8 cellular contexts compared by ENCODE assay signal in genomic region chr6:145964948-145965366, GRCh38. TPM values are rescaled to one million over a fixed set of nuclear protein-coding genes. Genes with fewer than 3 reads are reported as not detected.
A peak's percentile ranks its signal among the peaks of the same experiment; 100 is the strongest.
DNase-seq lines count a peak whose midpoint lies in the region; ATAC-seq, FAIRE-seq and TF ChIP-seq lines count a peak whose summit lies in the region.

No MANE protein-coding gene starts in this region.

- intact Hi-C loops in heart left ventricle (cut with DNase I), result loop anchor here in 8 of 10 donors (5.0 to 10.0 kb wide), 10 partner anchors 148 to 1240 kb away; partner anchors contain the start of genes RAB32 (in 7 of the 8), EPM2A (in 2 of the 8), FBXO30 (in 2 of the 8) and STXBP5 (in 1 of the 8)
- intact Hi-C loops in left cardiac atrium (cut with DNase I), result loop anchor here in 1 of 2 donors (5.0 to 10.0 kb wide), 2 partner anchors 150 to 228 kb away; partner anchors contain the start of genes EPM2A and FBXO30

- peak overlapping the region; percentile 67 to 96 (median 80) for H3K4me3 ChIP-seq in heart left ventricle
- peak overlapping the region; percentile 95 for H3K4me3 ChIP-seq in iPS-20b (ENCODE audit: low read length)
- H3K4me3 ChIP-seq in stomach smooth muscle (ENCODE audit: low read length in 2 of 2), result peak overlapping the region; percentile 80 to 90

- TF ChIP-seq POLR2A in heart left ventricle (IDR thresholded peaks at IDR 0.05), result no peak

- WGBS in heart left ventricle, 4 donors, result 69 to 74% (median 70%) methylated on average over 4 of the region's 4 CpGs

- H3K27me3 ChIP-seq in heart left ventricle, result no peaks in the 10 kb centered on the region
- H3K27me3 ChIP-seq in iPS-20b (ENCODE audit: insufficient read depth, low read length), result no peaks in the 10 kb centered on the region
- H3K27me3 ChIP-seq in stomach smooth muscle (ENCODE audit: control insufficient read depth in 1 of 2, insufficient read depth in 2 of 2, low read length in 2 of 2), result no peaks in the 10 kb centered on the region

- DNase-seq in heart left ventricle, result no peak
- no peak for DNase-seq in left cardiac atrium
- DNase-seq in activated T-cell treated with anti-CD3 and anti-CD28 coated beads, Interleukin-2, amount 50 U/mL, for 48 hours, result peak; percentile 18 to 27
- no peak for DNase-seq in RCC 7860 (ENCODE audit: low spot score)
- no peak for DNase-seq in CD1c-positive myeloid dendritic cell (ENCODE audit: extremely low spot score)

- peak overlapping the region; percentile 96; the same call in 1 of the 2 replicates for H3K9ac ChIP-seq in iPS-20b (ENCODE audit: low read depth, low read length)
- H3K9ac ChIP-seq in stomach smooth muscle (ENCODE audit: low read length in 2 of 2), result peak overlapping the region; percentile 61 to 80

- FAIRE-seq in RCC 7860 (lab: Jason Lieb, UNC), result no peak

- H3K9me3 ChIP-seq in heart left ventricle (no peaks in the 10 kb centered on the region), iPS-20b (ENCODE audit: insufficient read depth, low read depth, low read length) (no peaks in the 10 kb centered on the region), stomach smooth muscle (ENCODE audit: control insufficient read depth in 2 of 2, low read length in 2 of 2) (no peaks in the 10 kb centered on the region)

- ATAC-seq in heart left ventricle (no peak), left cardiac atrium (no peak), GM21390 (IDR thresholded peaks at IDR 0.05; ENCODE audit: unreplicated experiment) (no peak)

- H3K27ac ChIP-seq in heart left ventricle (peak overlapping the region; percentile 26 to 92 (median 88)), iPS-20b (ENCODE audit: low read length) (peak overlapping the region; percentile 55), stomach smooth muscle (ENCODE audit: low read length) (peak overlapping the region; percentile 69)

- TF ChIP-seq CTCF in heart left ventricle (IDR thresholded peaks at IDR 0.05), result no peak

- H3K4me1 ChIP-seq in heart left ventricle, result peaks cover 0 to 42% (median 30%) of the 10 kb centered on the region in 12 donors
- peaks cover 5% of the 10 kb centered on the region; the same call in 1 of the 2 replicates for H3K4me1 ChIP-seq in iPS-20b (ENCODE audit: insufficient read depth, low read length)
- H3K4me1 ChIP-seq in stomach smooth muscle (ENCODE audit: control insufficient read depth, insufficient read depth, low read length), result peaks cover 14% of the 10 kb centered on the region

- H3K36me3 ChIP-seq in heart left ventricle (no peaks in the 10 kb centered on the region), iPS-20b (ENCODE audit: insufficient read depth, low read depth, low read length) (peaks cover 13% of the 10 kb centered on the region), stomach smooth muscle (ENCODE audit: control insufficient read depth in 2 of 2, insufficient read depth in 2 of 2, low read length in 2 of 2) (no peaks in the 10 kb centered on the region)

RNA-seq across cellular contexts. Expression of gene SHPRH, which starts 0.8 kb away (rescaled TPM):
- total RNA-seq in heart left ventricle (10 to 100 TPM in 4 of 9 donors, 1 to 10 TPM in 5; 7.4 to 12.9 (median 8.9) TPM), left cardiac atrium (10 to 100 TPM; 10.7 to 12.7 TPM)
- polyA plus RNA-seq in heart left ventricle, result 1 to 10 TPM; 3.4 to 4.5 TPM

Comparison
In these comparisons a context has a peak if more than half of its experiments do, and no peak if none do; other contexts are left out.
1. DNase-seq: peak in activated T-cell treated with anti-CD3 and anti-CD28 coated beads, Interleukin-2, amount 50 U/mL, for 48 hours (2 of 2); none in heart left ventricle (0 of 5), left cardiac atrium (single experiment), RCC 7860 (single experiment) and CD1c-positive myeloid dendritic cell (single experiment).
2. Peak in every context shown above with its lines, with median percentiles within 50 percentile points of each other: H3K27ac ChIP-seq and H3K4me3 ChIP-seq.